ENCODE assay signal across 20 cellular contexts in the genomic region with DNA sequence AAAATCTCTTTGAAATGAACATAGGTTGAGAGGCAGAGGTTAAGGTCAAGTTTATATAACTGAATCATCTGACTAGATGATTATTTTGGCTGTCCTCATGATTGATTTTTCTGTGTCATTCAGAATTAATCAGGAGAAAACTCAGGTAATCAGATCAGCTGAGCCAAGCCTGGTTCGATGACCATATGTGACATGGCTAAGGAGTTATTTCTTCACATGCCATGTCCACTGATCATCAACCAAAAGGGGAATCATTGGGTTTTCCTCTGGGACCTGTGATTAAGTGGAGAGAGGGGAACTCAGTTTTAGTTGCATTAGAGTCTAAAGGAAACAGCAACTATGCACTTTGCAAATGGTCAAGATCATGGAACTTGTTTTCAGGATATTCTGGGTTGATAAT. TPM values are rescaled to one million over a fixed set of nuclear protein-coding genes. Genes with fewer than 3 reads are reported as not detected.
DNase-seq lines count a peak whose midpoint lies in the region; ATAC-seq, FAIRE-seq and TF ChIP-seq lines count a peak whose summit lies in the region.
"Had no signal": no experiment of that assay in that cellular context is flagged by ENCODE, and none has a peak within 500 bp of the region (broad histone marks: within the 10 kb centered on the region; RNA-seq: fewer than 3 reads in every experiment).

No MANE protein-coding gene starts in this region.

- H3K27me3 ChIP-seq in right lobe of liver (no peaks in the 10 kb centered on the region), HepG2 (ENCODE audit: control insufficient read depth in 1 of 2, insufficient read depth in 2 of 2, low read length in 2 of 2) (no peaks in the 10 kb centered on the region), brain microvascular endothelial cell (replicated peaks) (no peaks in the 10 kb centered on the region), gastrocnemius medialis (peaks cover 0 to 2% (median 0%) of the 10 kb centered on the region in 3 donors)

- CTCF ChIA-PET in HepG2 (lab: Yijun Ruan, JAX; ENCODE audit: low intra/inter-chr PET ratio, low total read pairs), result no interaction called here

- H3K4me3 ChIP-seq in right lobe of liver, result no peak overlapping the region
- no peak overlapping the region for H3K4me3 ChIP-seq in HepG2 (replicated peaks in 1 of 3; ENCODE audit: insufficient read depth in 1 of 3, low read depth in 2 of 3, low read length in 3 of 3)
- no peak overlapping the region for H3K4me3 ChIP-seq in brain microvascular endothelial cell (ENCODE audit: low read depth, low read length)
- no peak overlapping the region for H3K4me3 ChIP-seq in gastrocnemius medialis

- no TSS peak for BruUV-seq in HepG2 (replicated peaks; lab: Mats Ljungman, UMichigan)

- H3K4me3 Mint-ChIP-seq in type B pancreatic cell, result peak overlapping the region; percentile 45
- H3K4me3 Mint-ChIP-seq: B cell; CD4-positive, CD25-positive, alpha-beta regulatory T cell; CD8-positive, alpha-beta memory T cell had no signal

- POLR2A ChIA-PET in HepG2 (lab: Yijun Ruan, JAX), result no interaction called here

- no peak for FAIRE-seq in HepG2 (lab: Jason Lieb, UNC)
- FAIRE-seq: D721Med, G401.6, GM12891, GM19239, H54 had no signal

- intact Hi-C loops in right lobe of liver (cut with DNase I), result loop anchor here (10.0 kb wide), 1 partner anchor 255 kb away; no protein-coding TSS in a partner anchor
- intact Hi-C loops in HepG2 (cut with micrococcal nuclease; ENCODE audit: unreplicated experiment), result loop anchor here (10.0 kb wide), 1 partner anchor 135 kb away; no protein-coding TSS in a partner anchor
- intact Hi-C loops in gastrocnemius medialis (cut with DNase I; ENCODE audit: low total_unique reads), result loop anchor here (5.0 kb wide), 1 partner anchor 1458 kb away; no protein-coding TSS in a partner anchor

- H3K9me3 ChIP-seq in right lobe of liver (no peaks in the 10 kb centered on the region), HepG2 (ENCODE audit: low read length) (no peaks in the 10 kb centered on the region), gastrocnemius medialis (no peaks in the 10 kb centered on the region)
- H3K9me3 ChIP-seq: Caco-2 had no signal

- H3K36me3 ChIP-seq in right lobe of liver (no peaks in the 10 kb centered on the region), HepG2 (replicated peaks in 1 of 2; ENCODE audit: control insufficient read depth in 1 of 2, insufficient read depth in 2 of 2, low read length in 2 of 2) (no peaks in the 10 kb centered on the region), brain microvascular endothelial cell (replicated peaks) (no peaks in the 10 kb centered on the region), gastrocnemius medialis (no peaks in the 10 kb centered on the region)

- no peak overlapping the region for H3K27ac ChIP-seq in right lobe of liver
- no peak overlapping the region for H3K27ac ChIP-seq in HepG2 (ENCODE audit: extremely low read length, insufficient read depth, low read length)
- no peak overlapping the region for H3K27ac ChIP-seq in brain microvascular endothelial cell
- H3K27ac ChIP-seq in gastrocnemius medialis, result no peak overlapping the region

- no peaks in the 10 kb centered on the region for H3K79me2 ChIP-seq in HepG2 (ENCODE audit: insufficient read depth, low read length)

- no peak overlapping the region for H3K9ac ChIP-seq in HepG2 (ENCODE audit: insufficient read depth, low read depth, low read length)

- ATAC-seq in right lobe of liver, result peak in 3 of 4 donors; percentile 26 to 73 (median 43)
- ATAC-seq in HepG2, result no peak
- ATAC-seq in gastrocnemius medialis, result no peak

- peaks cover 4% of the 10 kb centered on the region for H3K9me3 Mint-ChIP-seq in type B pancreatic cell
- H3K9me3 Mint-ChIP-seq: CD4-positive, CD25-positive, alpha-beta regulatory T cell; CD8-positive, alpha-beta memory T cell had no signal

- DNase-seq in right lobe of liver (no peak), HepG2 (ENCODE audit: low spot score) (no peak), brain microvascular endothelial cell (peak; percentile 3), kidney tubule cell (ENCODE audit: low spot score) (peak; percentile 49), type B pancreatic cell (ENCODE audit: extremely low spot score, unreplicated experiment) (no peak), HK-2 (ENCODE audit: unreplicated experiment) (no peak), gastrocnemius medialis (no peak), KBM-7 (no peak)
- DNase-seq: 8988T; C1 segment of cervical spinal cord; Caco-2; CD4-positive, CD25-positive, alpha-beta regulatory T cell; CD8-positive, alpha-beta memory T cell; HCEC 1CT had no signal

- in situ Hi-C loops in HepG2 (cut with HindIII; ENCODE audit: extremely low pct_ligation_motif_present, low pct_unique_long_range_greater_than_20kb) (loop anchor here (10.0 to 25.0 kb wide), 2 partner anchors 368 to 1995 kb away; no protein-coding TSS in a partner anchor), brain microvascular endothelial cell (cut with HindIII; ENCODE audit: low pct_ligation_motif_present, low sequenced_read_pairs) (no loop called here), gastrocnemius medialis (cut with MboI; ENCODE audit: low sequenced_read_pairs in 4 of 4) (loop anchor here (10.0 to 25.0 kb wide), 4 partner anchors 255 to 1995 kb away; no protein-coding TSS in a partner anchor), KBM-7 (cut with MboI; ENCODE audit: low pct_unique_long_range_greater_than_20kb, low sequenced_read_pairs) (no loop called here)

- peaks cover 27% of the 10 kb centered on the region for H3K4me1 Mint-ChIP-seq in type B pancreatic cell (ENCODE audit: unreplicated experiment)
- H3K4me1 Mint-ChIP-seq: B cell; CD4-positive, CD25-positive, alpha-beta regulatory T cell; CD8-positive, alpha-beta memory T cell had no signal

- no peak for TF ChIP-seq POLR2A in right lobe of liver (IDR thresholded peaks at IDR 0.05)
- TF ChIP-seq POLR2A in HepG2 (IDR thresholded peaks at IDR 0.05; ENCODE audit: insufficient read depth in 1 of 2, low read depth in 2 of 2, low read length in 2 of 2), result no peak
- no peak for TF ChIP-seq POLR2A in gastrocnemius medialis (IDR thresholded peaks at IDR 0.05)

- H2AFZ ChIP-seq in HepG2 (ENCODE audit: low read length), result no peak overlapping the region

- H4K20me1 ChIP-seq in HepG2 (ENCODE audit: insufficient read depth, low read length), result no peaks in the 10 kb centered on the region

- no peak for TF ChIP-seq CTCF in right lobe of liver (IDR thresholded peaks at IDR 0.05)
- no peak for TF ChIP-seq CTCF in HepG2 (CRISPR knock-in tag; IDR thresholded peaks at IDR 0.05)
- TF ChIP-seq CTCF in brain microvascular endothelial cell (IDR thresholded peaks at IDR 0.05; ENCODE audit: low read depth, low read length, missing control alignments), result no peak
- TF ChIP-seq CTCF in type B pancreatic cell (conservative IDR thresholded peaks at IDR 0.05), result no peak
- no peak for TF ChIP-seq CTCF in gastrocnemius medialis (IDR thresholded peaks at IDR 0.05 in 4 of 5, conservative IDR thresholded peaks at IDR 0.05 in 1 of 5)

- peaks cover 66% of the 10 kb centered on the region for H3K27me3 Mint-ChIP-seq in type B pancreatic cell
- H3K27me3 Mint-ChIP-seq: CD4-positive, CD25-positive, alpha-beta regulatory T cell had no signal

- 11% methylated on average over 1 of the region's 1 CpG for WGBS in right lobe of liver (ENCODE audit: insufficient coverage, low coverage, low lambda C conversion rate, missing lambda C conversion rate)
- WGBS in HepG2 (ENCODE audit: low lambda C conversion rate), result 0% methylated on average over 1 of the region's 1 CpG

- no peak for TF ChIP-seq RAD21 in HepG2 (CRISPR knock-in tag; IDR thresholded peaks at IDR 0.05)

- no peaks in the 10 kb centered on the region for H3K36me3 Mint-ChIP-seq in type B pancreatic cell
- H3K36me3 Mint-ChIP-seq: CD4-positive, CD25-positive, alpha-beta regulatory T cell; CD8-positive, alpha-beta memory T cell had no signal

- H3K4me1 ChIP-seq in right lobe of liver, result peaks cover 0 to 6% (median 0%) of the 10 kb centered on the region in 4 donors
- H3K4me1 ChIP-seq in HepG2 (ENCODE audit: insufficient read depth, low read length), result no peaks in the 10 kb centered on the region
- no peaks in the 10 kb centered on the region for H3K4me1 ChIP-seq in gastrocnemius medialis
- H3K4me1 ChIP-seq: Caco-2 had no signal

- H3K4me2 ChIP-seq in HepG2 (ENCODE audit: low read depth, low read length), result no peak overlapping the region

- H3K27ac Mint-ChIP-seq in type B pancreatic cell, result no peak overlapping the region
- H3K27ac Mint-ChIP-seq: B cell; CD4-positive, CD25-positive, alpha-beta regulatory T cell; CD8-positive, alpha-beta memory T cell had no signal

- TF ChIP-seq EP300 in HepG2 (IDR thresholded peaks at IDR 0.05; ENCODE audit: low read depth in 2 of 2, low read length in 2 of 2) (no peak), HepG2 (CRISPR knock-in tag; IDR thresholded peaks at IDR 0.05; ENCODE audit: borderline replicate concordance) (no peak)

TF ChIP-seq in HepG2, 621 proteins besides CTCF, POLR2A, EP300 and RAD21 (continues in another document):
- TF ChIP-seq ZNF317 (CRISPR knock-in tag; IDR thresholded peaks at IDR 0.05) (no peak), XRCC5 (optimal IDR thresholded peaks at IDR 0.05; ENCODE audit: low read length) (no peak)

RNA-seq across cellular contexts. Expression of gene PACRGL, which starts 20.3 kb away (rescaled TPM):
- total RNA-seq in right lobe of liver (1 to 10 TPM; 2.5 to 6.1 (median 5.3) TPM), HepG2 (2016; rRNA removed; fragmentation: Illumina TruSeq; extraction: Trizol) (15.1 and 18.9 TPM in 2 replicates), type B pancreatic cell (ENCODE audit: low replicate concordance) (20.4 and 26.0 TPM in 2 replicates), gastrocnemius medialis (10 to 100 TPM; 10.7 to 23.1 (median 14.0) TPM)
- total RNA-seq in HepG2 (2016; cell fraction: cytosol; rRNA removed; fragmentation: Illumina TruSeq; extraction: Trizol; ENCODE audit: low read depth), result 8.3 and 8.8 TPM in 2 replicates
- total RNA-seq in HepG2 (2016; cell fraction: insoluble cytoplasmic fraction; rRNA removed; fragmentation: Illumina TruSeq; extraction: Trizol), result 17.1 and 18.6 TPM in 2 replicates
- total RNA-seq in HepG2 (2016; cell fraction: membrane; rRNA removed; fragmentation: Illumina TruSeq; extraction: Trizol), result 16.1 and 16.7 TPM in 2 replicates
- 16.5 and 23.5 TPM in 2 replicates for total RNA-seq in HepG2 (2016; cell fraction: nucleus; rRNA removed; fragmentation: Illumina TruSeq; extraction: Trizol)
- polyA plus RNA-seq in HepG2 (2011; rRNA removed), result 5.7 and 5.8 TPM in 2 replicates
- polyA plus RNA-seq in HepG2 (2011; cell fraction: cytosol; rRNA removed), result 2.8 and 3.4 TPM in 2 replicates
- 4.9 and 7.8 TPM in 2 replicates for polyA plus RNA-seq in HepG2 (2011; cell fraction: nucleus; rRNA removed)
- polyA plus RNA-seq in HepG2 (2012), result 3.6 and 4.9 TPM in 2 replicates
- polyA plus RNA-seq in HepG2 (2016; cell fraction: cytosol; fragmentation: Illumina TruSeq; extraction: Trizol; ENCODE audit: low read depth), result 3.4 and 4.9 TPM in 2 replicates
- 14.5 and 15.8 TPM in 2 replicates for polyA plus RNA-seq in HepG2 (2016; cell fraction: insoluble cytoplasmic fraction; fragmentation: Illumina TruSeq; extraction: Trizol; ENCODE audit: low read depth)
- 7.6 and 9.2 TPM in 2 replicates for polyA plus RNA-seq in HepG2 (2016; cell fraction: membrane; fragmentation: Illumina TruSeq; extraction: Trizol; ENCODE audit: low read depth)
- 13.4 and 16.5 TPM in 2 replicates for polyA plus RNA-seq in HepG2 (2016; cell fraction: nucleus; fragmentation: Illumina TruSeq; extraction: Trizol; ENCODE audit: insufficient read depth, low read depth)
- polyA minus RNA-seq in HepG2 (2011; rRNA and poly(A)+ RNA removed; ENCODE audit: low replicate concordance), result 4.9 and 8.6 TPM in 2 replicates
- polyA minus RNA-seq in HepG2 (2011; cell fraction: cytosol; rRNA and poly(A)+ RNA removed), result 2.9 and 4.2 TPM in 2 replicates
- polyA minus RNA-seq in HepG2 (2011; cell fraction: nucleus; rRNA and poly(A)+ RNA removed), result 26.7 TPM in 2 replicates

Comparison
In these comparisons a context has a peak if more than half of its experiments do, and no peak if none do; other contexts are left out.
1. ATAC-seq: peak in right lobe of liver (3 of 4); none in HepG2 (single experiment) and gastrocnemius medialis (0 of 2).
2. DNase-seq: peak in brain microvascular endothelial cell (single experiment) and kidney tubule cell (single experiment); none in right lobe of liver (0 of 3), HepG2 (single experiment), type B pancreatic cell (single experiment), HK-2 (single experiment), gastrocnemius medialis (0 of 2) and KBM-7 (single experiment).
3. in situ Hi-C loops: an anchor here in HepG2 (10.0 to 25.0 kb wide) and gastrocnemius medialis (10.0 to 25.0 kb wide); none called in brain microvascular endothelial cell and KBM-7.